In genomic region chr22:24304067-24304675, GRCh38 we compare ENCODE assay signal across 12 cellular contexts. TPM values are rescaled to one million over a fixed set of nuclear protein-coding genes. Genes with fewer than 3 reads are reported as not detected.
DNase-seq lines count a peak whose midpoint lies in the region; TF ChIP-seq lines count a peak whose summit lies in the region.
"Had no signal": no experiment of that assay in that cellular context is flagged by ENCODE, and none has a peak within 500 bp of the region (broad histone marks: within the 10 kb centered on the region; RNA-seq: fewer than 3 reads in every experiment).

No MANE protein-coding gene starts in this region.

- TF ChIP-seq CTCF in PC-9 (conservative IDR thresholded peaks at IDR 0.05) (no peak), testis (IDR thresholded peaks at IDR 0.05) (no peak), H9 (conservative IDR thresholded peaks at IDR 0.05) (no peak)

- no peaks in the 10 kb centered on the region for H3K27me3 ChIP-seq in PC-9 (ENCODE audit: insufficient read depth, low read depth)
- H3K27me3 ChIP-seq in testis: no peaks in the 10 kb centered on the region
- H3K27me3 ChIP-seq in H9 (ENCODE audit: insufficient read depth, low read length): no peaks in the 10 kb centered on the region
- H3K27me3 ChIP-seq: spleen had no signal

- H2AK5ac ChIP-seq in H9 (ENCODE audit: insufficient read length, low read length): no peak overlapping the region

- H3K27ac Mint-ChIP-seq in immature natural killer cell (peak overlapping the region in 5 of 6 donors; percentile 10 to 44 (median 24)), H9 (no peak overlapping the region; a peak in 1 of 7 replicates)
- H3K27ac Mint-ChIP-seq: GM23338 had no signal

- H3K27me3 Mint-ChIP-seq in immature natural killer cell (ENCODE audit: low read depth in 3 of 3): no peaks in the 10 kb centered on the region
- H3K27me3 Mint-ChIP-seq in H9 (ENCODE audit: low read depth): no peaks in the 10 kb centered on the region

- peaks cover 57% of the 10 kb centered on the region for H3F3A ChIP-seq in PC-9 (ENCODE audit: insufficient read depth, low read depth)

- H3K4me3 ChIP-seq in PC-9: peak overlapping the region; percentile 35
- no peak overlapping the region for H3K4me3 ChIP-seq in skin epidermis
- no peak overlapping the region for H3K4me3 ChIP-seq in testis
- H3K4me3 ChIP-seq: GM23338, spleen had no signal

- H3K36me3 ChIP-seq in PC-9 (ENCODE audit: low read depth): peaks cover 42% of the 10 kb centered on the region
- no peaks in the 10 kb centered on the region for H3K36me3 ChIP-seq in testis (ENCODE audit: low read depth, missing control alignments)

- no peak overlapping the region for H3K4ac ChIP-seq in H9 (ENCODE audit: low read depth, low read length)

- no peak overlapping the region for H2BK12ac ChIP-seq in H9 (ENCODE audit: insufficient read length, low read depth, low read length)

- no peak overlapping the region for H4K91ac ChIP-seq in H9 (ENCODE audit: insufficient read length, low read depth, low read length)

- H4K20me1 ChIP-seq in PC-9 (ENCODE audit: insufficient read depth): peaks cover 15% of the 10 kb centered on the region
- H4K20me1 ChIP-seq in H9 (ENCODE audit: control insufficient read depth, insufficient read depth, insufficient read length): no peaks in the 10 kb centered on the region

- H3K23me2 ChIP-seq in H9 (ENCODE audit: insufficient read length, low read depth, low read length, poor library complexity, severe bottlenecking): no peaks in the 10 kb centered on the region

- CTCF ChIA-PET in PC-9 (lab: Charles Lee): no interaction called here

- H4K5ac ChIP-seq in H9 (ENCODE audit: insufficient read length, low read depth, low read length): no peak overlapping the region

- no peak overlapping the region for H2AFZ ChIP-seq in PC-9
- H2AFZ ChIP-seq in H9 (ENCODE audit: low read length): no peak overlapping the region
- H2AFZ ChIP-seq: GM23338 had no signal

- no peak for TF ChIP-seq POLR2A in testis (IDR thresholded peaks at IDR 0.05)

- H3K9me2 ChIP-seq in PC-9 (ENCODE audit: insufficient read depth): 0 out of 2 replicates have a peak, but pooled peaks cover 3% of the 10 kb centered on the region

- H3K9ac ChIP-seq in H9 (ENCODE audit: extremely low read depth, insufficient read length, low read length): no peak overlapping the region

- TSS peak; percentile 15 for BruUV-seq in PC-9 (replicated peaks; lab: Mats Ljungman, UMichigan)

- no peak overlapping the region for H2BK20ac ChIP-seq in H9 (ENCODE audit: low read depth, low read length, poor library complexity, severe bottlenecking)

- WGBS in testis, 2 donors: 84 to 90% methylated on average over 1 of the region's 1 CpG
- WGBS in H9 (ENCODE audit: extremely low coverage, insufficient read length, low lambda C conversion rate): no CpG with 5 or more reads among the region's 1 CpG

- H2BK5ac ChIP-seq in H9 (ENCODE audit: insufficient read length, low read length): no peak overlapping the region

- DNase-seq in DMS79 treated with DMSO at 0.1 percent for 48 hours (lab: John Stamatoyannopoulos, UW) (peak; percentile 10), DMS79 (lab: John Stamatoyannopoulos, UW) (no peak), PC-9 (peak in 1 of 2 experiments; percentile 43), immature natural killer cell (no peak), LoVo (ENCODE audit: low spot score) (no peak), testis (no peak), H9 (no peak)
- DNase-seq: activated T-cell treated with anti-CD3 and anti-CD28 coated beads for 4 hours, MV-4-11, spleen had no signal

- H3T11ph ChIP-seq in H9 (ENCODE audit: low read length): no peak overlapping the region

- H3K36me3 Mint-ChIP-seq in immature natural killer cell: peaks cover 6 to 11% (median 9%) of the 10 kb centered on the region in 3 donors
- peaks cover 42 to 54% (median 43%) of the 10 kb centered on the region in 3 experiments for H3K36me3 Mint-ChIP-seq in H9 (ENCODE audit: insufficient read depth in 1 of 3, low read depth in 3 of 3)

- POLR2A ChIA-PET in PC-9 (lab: Charles Lee; ENCODE audit: unreplicated experiment): interaction anchor here (0.6 kb wide), 1 partner anchor 47 kb away, joined by 5 read pairs; no protein-coding TSS in a partner anchor

- H2BK15ac ChIP-seq in H9 (ENCODE audit: low read depth, low read length): no peak overlapping the region

- H3K18ac ChIP-seq in H9 (ENCODE audit: insufficient read length, low read depth, low read length): no peak overlapping the region

- H3K4me2 ChIP-seq in PC-9: peak overlapping the region; percentile 71
- no peak overlapping the region for H3K4me2 ChIP-seq in H9 (ENCODE audit: insufficient read depth, insufficient read length, low read length)
- H3K4me2 ChIP-seq: GM23338 had no signal

- intact Hi-C loops in PC-9 (cut with micrococcal nuclease; ENCODE audit: unreplicated experiment): loop anchor here (10.0 kb wide), 1 partner anchor 99 kb away; no protein-coding TSS in a partner anchor
- intact Hi-C loops in testis (cut with DNase I; ENCODE audit: low total_unique reads): no loop called here

- peaks cover 5% of the 10 kb centered on the region for H3K79me1 ChIP-seq in H9 (ENCODE audit: insufficient read depth, low read depth, low read length, poor library complexity, severe bottlenecking)

- H3K9me3 Mint-ChIP-seq in immature natural killer cell (no peaks in the 10 kb centered on the region), H9 (peaks cover 6 to 7% of the 10 kb centered on the region in 2 experiments; a peak in 3 of 5 replicates)

- H3K79me2 ChIP-seq in PC-9 (ENCODE audit: low read depth) (peaks cover 79% of the 10 kb centered on the region), H9 (ENCODE audit: insufficient read depth, low read length) (peaks cover 2% of the 10 kb centered on the region)

- no peak overlapping the region for H3K14ac ChIP-seq in H9 (ENCODE audit: insufficient read depth, low read length)

- H3K4me1 Mint-ChIP-seq in immature natural killer cell (peaks cover 48 to 62% of the 10 kb centered on the region in 2 donors), H9 (no peaks in the 10 kb centered on the region)
- H3K4me1 Mint-ChIP-seq: GM23338 had no signal

- H3K27ac ChIP-seq in PC-9 (peak overlapping the region; percentile 85), skin epidermis (peak overlapping the region in 13 of 21 experiments; percentile 4 to 59 (median 33)), testis (no peak overlapping the region), H9 (ENCODE audit: insufficient read length, low read depth, low read length) (no peak overlapping the region)

- no peak overlapping the region for H3K23ac ChIP-seq in H9 (ENCODE audit: insufficient read length, low read depth, low read length)

- H2BK120ac ChIP-seq in H9 (ENCODE audit: low read depth, low read length, poor library complexity, severe bottlenecking): no peak overlapping the region

- no peak overlapping the region for H3K56ac ChIP-seq in H9 (ENCODE audit: insufficient read length, low read depth, low read length)

- no peaks in the 10 kb centered on the region for H3K9me3 ChIP-seq in PC-9 (ENCODE audit: insufficient read depth, low read depth)
- no peaks in the 10 kb centered on the region for H3K9me3 ChIP-seq in testis
- no peaks in the 10 kb centered on the region for H3K9me3 ChIP-seq in H9 (ENCODE audit: control insufficient read depth, low read depth, low read length)
- H3K9me3 ChIP-seq: spleen had no signal

- H3K4me3 Mint-ChIP-seq in immature natural killer cell (no peak overlapping the region), H9 (no peak overlapping the region)
- H3K4me3 Mint-ChIP-seq: GM23338 had no signal

- no peak overlapping the region for H4K8ac ChIP-seq in H9 (replicated peaks; ENCODE audit: insufficient read length, low read depth, low read length)

- H3K4me1 ChIP-seq in PC-9 (replicated peaks; ENCODE audit: insufficient read depth): peaks cover 56% of the 10 kb centered on the region
- H3K4me1 ChIP-seq in testis: peaks cover 15% of the 10 kb centered on the region
- H3K4me1 ChIP-seq in H9 (ENCODE audit: insufficient read depth, low read length): no peaks in the 10 kb centered on the region; the same call in 1 of the 2 replicates

RNA-seq across cellular contexts. Expression of gene SPECC1L, which starts 33.5 kb away (rescaled TPM):
- 37.6 and 38.9 TPM in 2 replicates for total RNA-seq in PC-9 (2021)
- polyA plus RNA-seq in immature natural killer cell: 10 to 100 TPM in 1 of 3 donors, 1 to 10 TPM in 2; 3.0 to 17.6 (median 5.3) TPM
- 10 to 100 TPM; 82.3 to 83.6 TPM for total RNA-seq in testis
- 70.0 TPM for polyA plus RNA-seq in testis (ENCODE audit: insufficient read depth, low read depth, low replicate concordance)
- 54.2 and 57.1 TPM in 2 replicates for total RNA-seq in H9 (2021)

RNA-seq across cellular contexts. Expression of gene GGT5, which starts 59.3 kb away (rescaled TPM):
- total RNA-seq in PC-9 (2021): not detected in 2 replicates
- polyA plus RNA-seq in immature natural killer cell: not detected
- total RNA-seq in testis: 10 to 100 TPM; 15.0 to 22.9 TPM
- polyA plus RNA-seq in testis (ENCODE audit: insufficient read depth, low read depth, low replicate concordance): 27.1 TPM
- total RNA-seq in H9 (2021): 0.20 TPM in 2 replicates
- total RNA-seq: GM23338 had no signal
- polyA plus RNA-seq: GM23338 had no signal

Comparison
In these comparisons a context has a peak if more than half of its experiments do, and no peak if none do; other contexts are left out.
1. H3K27ac ChIP-seq: peak in PC-9 (single experiment) and skin epidermis (13 of 21); none in testis (0 of 2) and H9 (single experiment).
2. H3K27ac Mint-ChIP-seq: peak in immature natural killer cell (5 of 6); none in H9 (0 of 3).
3. RNA of gene GGT5, which starts 59.3 kb away (total RNA-seq): 15.0 to 22.9 TPM in testis; 0.20 TPM in H9 and not detected in PC-9; every median in the first group is over 10 times any median in the second.